19 cellular contexts compared by ENCODE assay signal in genomic region chr9:6538666-6539071, GRCh38.
DNase-seq lines count a peak whose midpoint lies in the region; ATAC-seq and TF ChIP-seq lines count a peak whose summit lies in the region.
"Had no signal": no experiment of that assay in that cellular context is flagged by ENCODE, and none has a peak within 500 bp of the region (broad histone marks: within the 10 kb centered on the region; RNA-seq: fewer than 3 reads in every experiment).

No MANE protein-coding gene starts in this region.

- TF ChIP-seq CTCF in AG10803 (conservative IDR thresholded peaks at IDR 0.05; ENCODE audit: low read length) (no peak), astrocyte of the spinal cord (IDR thresholded peaks at IDR 0.05; ENCODE audit: low read depth, low read length) (no peak), fibroblast of villous mesenchyme (IDR thresholded peaks at IDR 0.05; ENCODE audit: insufficient read depth, low read depth, low read length) (no peak)

- peak; percentile 14 for DNase-seq in AG10803 (ENCODE audit: low read depth)
- DNase-seq in HT1080 (ENCODE audit: low read depth): peak; percentile 75
- DNase-seq in astrocyte of the spinal cord (ENCODE audit: low read depth, low spot score): peak; percentile 48
- DNase-seq in fibroblast of villous mesenchyme (ENCODE audit: low read depth): peak; percentile 11
- DNase-seq in glomerular visceral epithelial cell (ENCODE audit: extremely low spot score): no peak
- DNase-seq: activated CD4-positive, alpha-beta T cell treated with anti-CD3 and anti-CD28 coated beads for 1 hour; activated CD8-positive, alpha-beta memory T cell treated with anti-CD3 and anti-CD28 coated beads, Interleukin-2, amount 50 U/mL, for 4 hours; activated naive CD4-positive, alpha-beta T cell treated with anti-CD3 and anti-CD28 coated beads, Interleukin-2, amount 50 U/mL, for 16 hours; Caco-2; NCI-H1694; SIG-M5; stimulated activated CD4-positive, alpha-beta T cell treated with anti-CD3 and anti-CD28 coated beads, Interleukin-4, amount 100 ng/mL, for 24 hours; testis had no signal

- H3K4me3 ChIP-seq in AG10803 (ENCODE audit: low read length): no peak overlapping the region
- no peak overlapping the region for H3K4me3 ChIP-seq in astrocyte of the spinal cord (ENCODE audit: low read depth, low read length)
- H3K4me3 ChIP-seq in fibroblast of villous mesenchyme (ENCODE audit: low read depth, low read length): no peak overlapping the region
- H3K4me3 ChIP-seq: cardiac muscle cell, right atrium auricular region, testis had no signal

- in situ Hi-C loops in astrocyte of the spinal cord (cut with HindIII; ENCODE audit: low sequenced_read_pairs): no loop called here

- ATAC-seq in HG03571 (IDR thresholded peaks at IDR 0.05; ENCODE audit: unreplicated experiment): no peak
- no peak for ATAC-seq in HG02588 (IDR thresholded peaks at IDR 0.05; ENCODE audit: unreplicated experiment)
- ATAC-seq in GM21619 (IDR thresholded peaks at IDR 0.05; ENCODE audit: unreplicated experiment): no peak
- ATAC-seq: HCT116 had no signal
